In genomic region chr16:70800798-70801480, GRCh38 we compare ENCODE assay signal across 1 cellular context.
TF ChIP-seq lines count a peak whose summit lies in the region.

TSS of gene VAC14 (minus strand) at chr16:70801158. CDS start at chr16:70800900, 258 bp downstream.

TF ChIP-seq in WTC11, 78 proteins besides CTCF, POLR2A, EP300 and RAD21 (continued from another document):
- no peak for TF ChIP-seq AFF4 (CRISPR knock-in tag; IDR thresholded peaks at IDR 0.05; ENCODE audit: borderline replicate concordance)
- TF ChIP-seq NFYB (CRISPR knock-in tag; conservative IDR thresholded peaks at IDR 0.05; ENCODE audit: low read depth) = 0 out of 2 replicates have a peak, but pooled peaks have one; percentile 17
- no peak for TF ChIP-seq ZNF121 (CRISPR knock-in tag; IDR thresholded peaks at IDR 0.05)
- peak; percentile 91 for TF ChIP-seq MAX (CRISPR knock-in tag; IDR thresholded peaks at IDR 0.05)
- TF ChIP-seq ZNF512 (CRISPR knock-in tag; IDR thresholded peaks at IDR 0.05; ENCODE audit: borderline replicate concordance) = no peak
- TF ChIP-seq ZNF416 (CRISPR knock-in tag; IDR thresholded peaks at IDR 0.05) = no peak
- peak; percentile 56; the same call in 1 of the 2 replicates for TF ChIP-seq NFE2L1 (CRISPR knock-in tag; IDR thresholded peaks at IDR 0.05)
- 0 out of 2 replicates have a peak, but pooled peaks have one; percentile 61 for TF ChIP-seq KAT7 (CRISPR knock-in tag; IDR thresholded peaks at IDR 0.05; ENCODE audit: borderline replicate concordance)
- TF ChIP-seq FOXP4 (CRISPR knock-in tag; IDR thresholded peaks at IDR 0.05) = no peak
- 0 out of 2 replicates have a peak, but pooled peaks have one; percentile 31 for TF ChIP-seq ZNF317 (CRISPR knock-in tag; IDR thresholded peaks at IDR 0.05; ENCODE audit: borderline replicate concordance, low read depth)
- 0 out of 2 replicates have a peak, but pooled peaks have one; percentile 56 for TF ChIP-seq TEAD1 (CRISPR knock-in tag; IDR thresholded peaks at IDR 0.05)
- TF ChIP-seq ZNF281 (CRISPR knock-in tag; IDR thresholded peaks at IDR 0.05) = no peak
- 0 out of 2 replicates have a peak, but pooled peaks have one; percentile 56 for TF ChIP-seq MYBL2 (CRISPR knock-in tag; IDR thresholded peaks at IDR 0.05)
- peak; percentile 99 for TF ChIP-seq USF2 (CRISPR knock-in tag; IDR thresholded peaks at IDR 0.05)
- TF ChIP-seq TP53 (CRISPR knock-in tag; IDR thresholded peaks at IDR 0.05) = no peak
- TF ChIP-seq NFATC4 (CRISPR knock-in tag; IDR thresholded peaks at IDR 0.05) = no peak
- TF ChIP-seq SP1 (CRISPR knock-in tag; conservative IDR thresholded peaks at IDR 0.05) = peak; percentile 99
- no peak for TF ChIP-seq RORB (CRISPR knock-in tag; IDR thresholded peaks at IDR 0.05)
- no peak for TF ChIP-seq ZNF425 (CRISPR knock-in tag; conservative IDR thresholded peaks at IDR 0.05)
- no peak for TF ChIP-seq CREM (CRISPR knock-in tag; IDR thresholded peaks at IDR 0.05)
- TF ChIP-seq OVOL2 (CRISPR knock-in tag; IDR thresholded peaks at IDR 0.05; ENCODE audit: borderline replicate concordance) = no peak
- TF ChIP-seq ZNF263 (CRISPR knock-in tag; IDR thresholded peaks at IDR 0.05; ENCODE audit: low read depth) = no peak
- TF ChIP-seq GRHL2 (CRISPR knock-in tag; IDR thresholded peaks at IDR 0.05; ENCODE audit: insufficient replicate concordance, severe bottlenecking) = no peak
- no peak for TF ChIP-seq NR3C1 (CRISPR knock-in tag; conservative IDR thresholded peaks at IDR 0.05; ENCODE audit: low read depth)
- no peak for TF ChIP-seq NR2C2 (CRISPR knock-in tag; IDR thresholded peaks at IDR 0.05)
- TF ChIP-seq ATF3 (CRISPR knock-in tag; conservative IDR thresholded peaks at IDR 0.05) = no peak
- TF ChIP-seq SMAD3 (CRISPR knock-in tag; IDR thresholded peaks at IDR 0.05; ENCODE audit: borderline replicate concordance) = peak; percentile 74; the same call in 1 of the 2 replicates
- TF ChIP-seq ZNF219 (CRISPR knock-in tag; IDR thresholded peaks at IDR 0.05; ENCODE audit: borderline replicate concordance) = no peak
- TF ChIP-seq NR1H2 (CRISPR knock-in tag; IDR thresholded peaks at IDR 0.05) = no peak
- TF ChIP-seq HMGXB4 (CRISPR knock-in tag; IDR thresholded peaks at IDR 0.05) = no peak
- TF ChIP-seq GABPB1 (CRISPR knock-in tag; IDR thresholded peaks at IDR 0.05) = peak; percentile 80
- TF ChIP-seq FOXP1 (CRISPR knock-in tag; IDR thresholded peaks at IDR 0.05; ENCODE audit: borderline replicate concordance) = peak; percentile 72
- no peak for TF ChIP-seq AR (CRISPR knock-in tag; IDR thresholded peaks at IDR 0.05)
- TF ChIP-seq ATF2 (CRISPR knock-in tag; IDR thresholded peaks at IDR 0.05; ENCODE audit: borderline replicate concordance, low read depth) = no peak
